ENCODE assay signal across 26 cellular contexts in the genomic region with DNA sequence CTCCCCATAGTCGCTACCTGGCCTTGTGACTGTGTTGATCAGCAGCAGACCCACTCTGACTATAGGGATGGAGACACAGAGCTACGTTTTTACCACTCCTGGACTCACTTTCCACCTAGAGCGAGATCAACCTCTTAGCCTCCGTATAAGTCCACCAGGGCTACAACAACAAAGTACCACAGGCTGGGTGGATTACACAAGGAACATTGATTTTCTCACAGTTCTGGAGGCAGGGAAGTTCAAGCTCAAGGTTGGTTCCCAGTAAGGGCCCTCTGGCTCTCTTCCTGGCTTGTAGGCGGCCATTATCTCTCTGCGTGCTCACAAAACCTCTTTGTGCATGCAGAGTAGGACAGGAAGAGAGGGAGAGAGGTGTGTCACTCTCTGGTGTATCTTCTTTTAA.
"Had no signal": no experiment of that assay in that cellular context is flagged by ENCODE, and none has a peak within 500 bp of the region (broad histone marks: within the 10 kb centered on the region; RNA-seq: fewer than 3 reads in every experiment).

No MANE protein-coding gene starts in this region.

- H3K36me3 ChIP-seq: brain microvascular endothelial cell, esophagus squamous epithelium had no signal

- H3K27me3 ChIP-seq: brain microvascular endothelial cell, esophagus squamous epithelium had no signal

- H3K27ac ChIP-seq: brain microvascular endothelial cell, epithelial cell of prostate, esophagus squamous epithelium had no signal

- ATAC-seq: activated CD4-positive, alpha-beta T cell treated with anti-CD3 and anti-CD28 coated beads for 36 hours; activated CD8-positive, alpha-beta memory T cell treated with anti-CD3 and anti-CD28 coated beads, Interleukin-2, amount 10 ng/mL, durations not matched to agents 7 days and 5 days; activated CD8-positive, alpha-beta T cell treated with anti-CD3 and anti-CD28 coated beads, Interleukin-2, amount 10 ng/mL, durations not matched to agents 7 days and 5 days; activated naive CD4-positive, alpha-beta T cell treated with anti-CD3 and anti-CD28 coated beads, Interleukin-2, amount 50 U/mL, for 72 hours had no signal

- H3K4me1 ChIP-seq: esophagus squamous epithelium had no signal

- DNase-seq: activated CD4-positive, alpha-beta memory T cell treated with anti-CD3 and anti-CD28 coated beads for 36 hours; activated CD4-positive, alpha-beta T cell treated with anti-CD3 and anti-CD28 coated beads for 36 hours; activated CD4-positive, alpha-beta T cell treated with anti-CD3 and anti-CD28 coated beads, Interleukin-2, amount 10 ng/mL, durations not matched to agents 24 days and 14 days; activated CD4-positive, CD25-positive, alpha-beta regulatory T cell; activated CD4-positive, CD25-positive, alpha-beta regulatory T cell treated with anti-CD3 and anti-CD28 coated beads, Interleukin-2, amount 50 U/mL, for 72 hours; activated CD8-positive, alpha-beta memory T cell treated with anti-CD3 and anti-CD28 coated beads, Interleukin-2, amount 10 ng/mL, durations not matched to agents 7 days and 5 days; activated CD8-positive, alpha-beta memory T cell treated with anti-CD3 and anti-CD28 coated beads, Interleukin-2, amount 50 U/mL, for 4 hours; activated CD8-positive, alpha-beta T cell treated with anti-CD3 and anti-CD28 coated beads, Interleukin-2, amount 10 ng/mL, durations not matched to agents 7 days and 5 days; activated effector memory CD4-positive, alpha-beta T cell treated with anti-CD3 and anti-CD28 coated beads, Interleukin-2, amount 50 U/mL, for 16 hours; activated naive CD4-positive, alpha-beta T cell treated with anti-CD3 and anti-CD28 coated beads for 36 hours; activated naive CD8-positive, alpha-beta T cell treated with anti-CD3 and anti-CD28 coated beads, Interleukin-2, amount 10 ng/mL, durations not matched to agents 7 days and 5 days; activated T-cell treated with anti-CD3 and anti-CD28 coated beads, Interleukin-2, amount 50 U/mL, for 1 hour; activated T-cell treated with anti-CD3 and anti-CD28 coated beads, Interleukin-2, amount 50 U/mL, for 48 hours; brain microvascular endothelial cell; caudate nucleus; effector CD8-positive, alpha-beta T cell; esophagus squamous epithelium; foreskin melanocyte; head of caudate nucleus; T-helper 2 cell had no signal

- H3K9me3 ChIP-seq: esophagus squamous epithelium had no signal

- H3K4me3 ChIP-seq: esophagus squamous epithelium had no signal

- FAIRE-seq: astrocyte, colon, endometrium, endothelial cell of umbilical vein had no signal
